31 cellular contexts compared by ENCODE assay signal in genomic region chr12:14557966-14558365, GRCh38. TPM values are rescaled to one million over a fixed set of nuclear protein-coding genes. Genes with fewer than 3 reads are reported as not detected.
A peak's percentile ranks its signal among the peaks of the same experiment; 100 is the strongest.
DNase-seq lines count a peak whose midpoint lies in the region; ATAC-seq and TF ChIP-seq lines count a peak whose summit lies in the region.
"Had no signal": no experiment of that assay in that cellular context is flagged by ENCODE, and none has a peak within 500 bp of the region (broad histone marks: within the 10 kb centered on the region; RNA-seq: fewer than 3 reads in every experiment).

No MANE protein-coding gene starts in this region.

- no peak for DNase-seq in Peyer's patch
- DNase-seq in esophagus squamous epithelium (lab: John Stamatoyannopoulos, UW) = no peak
- no peak for DNase-seq in DMS53 treated with DMSO at 0.1 percent for 48 hours (lab: John Stamatoyannopoulos, UW; ENCODE audit: unreplicated experiment)
- no peak for DNase-seq in NCI-H345 treated with DMSO at 0.1 percent for 48 hours (lab: John Stamatoyannopoulos, UW; ENCODE audit: unreplicated experiment)
- DNase-seq: DMS53; EL; GDM1; Karpas-422; NCI-H1092; NCI-H1417 treated with DMSO at 0.1 percent for 48 hours; NCI-H1694 treated with DMSO at 0.1 percent for 48 hours; NCI-H2081; NCI-H226; NCI-H510A treated with DMSO at 0.1 percent for 48 hours; NCI-H748 treated with DMSO at 0.1 percent for 48 hours; NK-92 treated with Interleukin-12 subunit alpha and Interleukin-12 subunit beta, amount 100 ng/mL, for 24 hours; SW 1271 had no signal

- H3K4me1 ChIP-seq in DOHH2 (ENCODE audit: control insufficient read depth, low read length) (peaks cover 23% of the 10 kb centered on the region), Peyer's patch (peaks cover 0 to 32% (median 7%) of the 10 kb centered on the region in 4 donors), esophagus squamous epithelium (peaks cover 5 to 34% (median 10%) of the 10 kb centered on the region in 3 donors)

- H3K9me3 ChIP-seq in DOHH2 (ENCODE audit: control insufficient read depth, insufficient read depth, low read length) = no peaks in the 10 kb centered on the region
- no peaks in the 10 kb centered on the region for H3K9me3 ChIP-seq in Peyer's patch
- H3K9me3 ChIP-seq in esophagus squamous epithelium = no peaks in the 10 kb centered on the region

- H3K4me3 Mint-ChIP-seq in stimulated activated memory B cell treated with anti-CD40 and anti-IgM and Interleukin-4, amounts not matched to agents 10 μg/mL and 1 μg/mL and 100 μg/mL, for 72 hours = no peak overlapping the region
- H3K4me3 Mint-ChIP-seq: T-helper 1 cell treated with Interleukin-12 subunit alpha and Interleukin-12 subunit beta and Interleukin-4 antibody, amounts not matched to agents 30 μg/mL and 1 μg/mL, for 36 hours had no signal

- peaks cover 19% of the 10 kb centered on the region for H3K4me1 Mint-ChIP-seq in stimulated activated memory B cell treated with anti-CD40 and anti-IgM and Interleukin-4, amounts not matched to agents 10 μg/mL and 1 μg/mL and 100 μg/mL, for 72 hours

- H3K36me3 Mint-ChIP-seq in stimulated activated memory B cell treated with anti-CD40 and anti-IgM and Interleukin-4, amounts not matched to agents 10 μg/mL and 1 μg/mL and 100 μg/mL, for 72 hours = no peaks in the 10 kb centered on the region

- H3K36me3 ChIP-seq in DOHH2 (ENCODE audit: control insufficient read depth, low read length) (no peaks in the 10 kb centered on the region), Peyer's patch (no peaks in the 10 kb centered on the region), esophagus squamous epithelium (peaks cover 0 to 2% (median 0%) of the 10 kb centered on the region in 3 donors)

- intact Hi-C loops in esophagus squamous epithelium (cut with DNase I) = no loop called here

- H3K79me2 ChIP-seq in DOHH2 (ENCODE audit: control insufficient read depth, low read length) = no peaks in the 10 kb centered on the region

- peak overlapping the region; percentile 43 for H3K27ac Mint-ChIP-seq in stimulated activated memory B cell treated with anti-CD40 and anti-IgM and Interleukin-4, amounts not matched to agents 10 μg/mL and 1 μg/mL and 100 μg/mL, for 72 hours
- H3K27ac Mint-ChIP-seq: T-helper 1 cell treated with Interleukin-12 subunit alpha and Interleukin-12 subunit beta and Interleukin-4 antibody, amounts not matched to agents 30 μg/mL and 1 μg/mL, for 36 hours had no signal

- no peak for ATAC-seq in stimulated activated memory B cell treated with anti-CD40 and anti-IgM and Interleukin-4, amounts not matched to agents 10 μg/mL and 1 μg/mL and 100 μg/mL, for 72 hours
- ATAC-seq in HG02981 (IDR thresholded peaks at IDR 0.05; ENCODE audit: unreplicated experiment) = no peak
- ATAC-seq in GM21515 (IDR thresholded peaks at IDR 0.05; ENCODE audit: unreplicated experiment) = no peak
- ATAC-seq: HCT116, HepG2, Panc1 had no signal

- no peaks in the 10 kb centered on the region for H3F3A ChIP-seq in DOHH2 (ENCODE audit: control insufficient read depth, insufficient read depth)

- WGBS in esophagus squamous epithelium, 2 donors = 64 to 85% methylated on average over 7 of the region's 8 CpGs

- H3K27ac ChIP-seq in DOHH2 (ENCODE audit: low read depth, low read length) = no peak overlapping the region
- peak overlapping the region in 3 of 4 donors; percentile 38 to 80 (median 69) for H3K27ac ChIP-seq in Peyer's patch
- H3K27ac ChIP-seq in esophagus squamous epithelium = peak overlapping the region in 3 of 4 donors; percentile 57 to 68 (median 62)
- H3K27ac ChIP-seq: C4-2B, SK-N-MC had no signal

- TF ChIP-seq CTCF in DOHH2 (IDR thresholded peaks at IDR 0.05; ENCODE audit: low read depth, low read length, poor library complexity, severe bottlenecking) (no peak), Peyer's patch (IDR thresholded peaks at IDR 0.05) (no peak), esophagus squamous epithelium (IDR thresholded peaks at IDR 0.05) (no peak)

- peaks cover 4% of the 10 kb centered on the region for H3K9me3 Mint-ChIP-seq in stimulated activated memory B cell treated with anti-CD40 and anti-IgM and Interleukin-4, amounts not matched to agents 10 μg/mL and 1 μg/mL and 100 μg/mL, for 72 hours
- H3K9me3 Mint-ChIP-seq: T-helper 1 cell treated with Interleukin-12 subunit alpha and Interleukin-12 subunit beta and Interleukin-4 antibody, amounts not matched to agents 30 μg/mL and 1 μg/mL, for 36 hours had no signal

- H4K20me1 ChIP-seq in DOHH2 (ENCODE audit: control insufficient read depth, insufficient read depth, low read depth, low read length) = no peaks in the 10 kb centered on the region

- H3K4me2 ChIP-seq in DOHH2 (ENCODE audit: low read length) = peak overlapping the region; percentile 36

- H3K27me3 Mint-ChIP-seq in stimulated activated memory B cell treated with anti-CD40 and anti-IgM and Interleukin-4, amounts not matched to agents 10 μg/mL and 1 μg/mL and 100 μg/mL, for 72 hours = no peaks in the 10 kb centered on the region
- H3K27me3 Mint-ChIP-seq: B cell had no signal

- H3K4me3 ChIP-seq in DOHH2 (ENCODE audit: low read length) = no peak overlapping the region
- no peak overlapping the region for H3K4me3 ChIP-seq in Peyer's patch
- H3K4me3 ChIP-seq in esophagus squamous epithelium = no peak overlapping the region
- H3K4me3 ChIP-seq: SK-N-MC had no signal

- H3K27me3 ChIP-seq in DOHH2 (ENCODE audit: control insufficient read depth, low read length) = no peaks in the 10 kb centered on the region
- no peaks in the 10 kb centered on the region for H3K27me3 ChIP-seq in Peyer's patch
- no peaks in the 10 kb centered on the region for H3K27me3 ChIP-seq in esophagus squamous epithelium

- H3K9me2 ChIP-seq in DOHH2 (replicated peaks; ENCODE audit: control insufficient read depth, low read length) = no peaks in the 10 kb centered on the region

- no peak for TF ChIP-seq POLR2A in Peyer's patch (IDR thresholded peaks at IDR 0.05)
- no peak for TF ChIP-seq POLR2A in esophagus squamous epithelium (IDR thresholded peaks at IDR 0.05)

RNA-seq across cellular contexts. Expression of gene PLBD1, which starts 9.7 kb away (rescaled TPM):
- total RNA-seq in Peyer's patch (10 to 100 TPM in 3 of 4 donors, 1 to 10 TPM in 1; 9.9 to 33.6 (median 20.5) TPM), esophagus squamous epithelium (10 to 100 TPM; 32.4 to 71.8 (median 56.5) TPM)
- total RNA-seq: A673, H4, HepG2, HT1080 had no signal
